In genomic region chr5:2549354-2549753, GRCh38 we compare ENCODE assay signal across 21 cellular contexts.
"Had no signal": no experiment of that assay in that cellular context is flagged by ENCODE, and none has a peak within 500 bp of the region (broad histone marks: within the 10 kb centered on the region; RNA-seq: fewer than 3 reads in every experiment).

No MANE protein-coding gene starts in this region.

- H3K4me1 ChIP-seq: colonic mucosa, esophagus squamous epithelium, gastrocnemius medialis, heart right ventricle, left ventricle myocardium inferior, lower lobe of right lung had no signal

- H3K4me3 ChIP-seq: colonic mucosa, esophagus squamous epithelium, gastrocnemius medialis, heart right ventricle, left ventricle myocardium inferior, lower lobe of right lung, mucosa of descending colon had no signal

- DNase-seq: cerebellar nuclear complex; colonic mucosa; cortex of kidney; effector CD8-positive, alpha-beta T cell; effector memory CD8-positive, alpha-beta T cell; endodermal cell; erythroblast; esophagus squamous epithelium; foreskin fibroblast; foreskin melanocyte; gastrocnemius medialis; heart right ventricle; hippocampal formation; kidney; kidney glomerular epithelial cell; left colon; left ventricle myocardium inferior; lower lobe of right lung; mesenchymal stem cell; mucosa of descending colon had no signal

- H3K27me3 ChIP-seq: colonic mucosa, esophagus squamous epithelium, gastrocnemius medialis had no signal

- H3K9me3 ChIP-seq: colonic mucosa, gastrocnemius medialis had no signal

- H3K27ac ChIP-seq: colonic mucosa, epithelial cell of prostate, esophagus squamous epithelium, gastrocnemius medialis, heart right ventricle, left ventricle myocardium inferior, lower lobe of right lung had no signal

- H3K36me3 ChIP-seq: colonic mucosa, esophagus squamous epithelium, gastrocnemius medialis, heart right ventricle, left ventricle myocardium inferior, lower lobe of right lung had no signal
